ENCODE assay signal across 22 cellular contexts in genomic region chr10:128684215-128684614, GRCh38.
"Had no signal": no experiment of that assay in that cellular context is flagged by ENCODE, and none has a peak within 500 bp of the region (broad histone marks: within the 10 kb centered on the region; RNA-seq: fewer than 3 reads in every experiment).

No MANE protein-coding gene starts in this region.

- H3K4me1 ChIP-seq: Peyer's patch, SJCRH30 had no signal

- H3K4me2 ChIP-seq: PC-9 had no signal

- H3K9me3 ChIP-seq: Peyer's patch, SJCRH30 had no signal

- H3K36me3 ChIP-seq: Peyer's patch, SJCRH30 had no signal

- H3K4me3 ChIP-seq: PC-9, Peyer's patch, SJCRH30 had no signal

- H3K27ac ChIP-seq: PC-9, Peyer's patch, SJCRH30 had no signal

- H3K27me3 ChIP-seq: Peyer's patch, SJCRH30 had no signal

- H2AFZ ChIP-seq: PC-9 had no signal

- ATAC-seq: HepG2, Right ventricle myocardium inferior, SK-N-SH treated with all-trans-retinoic acid at 6 μM for 48 hours had no signal

- DNase-seq: IMR-90, Karpas-422, KG1, MM.1S, NCI-H1092 treated with DMSO at 0.1 percent for 48 hours, NCI-H1436, NCI-H187, NCI-H2029, NCI-H2081 treated with DMSO at 0.1 percent for 48 hours, NCI-H2171 treated with DMSO at 0.1 percent for 48 hours, NCI-H2227 treated with DMSO at 0.1 percent for 48 hours, NCI-H524, NCI-H526 treated with DMSO at 0.1 percent for 48 hours, NCI-H748 treated with DMSO at 0.1 percent for 48 hours, OCI-M1, PC-9, Peyer's patch, SHP77 treated with DMSO at 0.1 percent for 48 hours, SJCRH30 had no signal
